5 cellular contexts compared by ENCODE assay signal in genomic region chr6:144923195-144923779, GRCh38.
DNase-seq lines count a peak whose midpoint lies in the region; ATAC-seq, FAIRE-seq and TF ChIP-seq lines count a peak whose summit lies in the region.
"Not testable (repeated sequence)": the region's sequence is repeated elsewhere in the genome, so short reads cannot be mapped to it uniquely, and the experiment has no call there.

No MANE protein-coding gene starts in this region.

- not testable (repeated sequence) for H3K9me3 ChIP-seq in HCT116 (ENCODE audit: control insufficient read depth in 1 of 2, insufficient read depth in 1 of 2, low read depth in 1 of 2, low read length in 2 of 2); PC-3 (ENCODE audit: low read length); RWPE2 (ENCODE audit: severe bottlenecking); astrocyte (ENCODE audit: insufficient read depth, low read depth, low read length)

- H3K9ac ChIP-seq in HCT116 (ENCODE audit: low read length) = peak overlapping the region; percentile 80
- peak overlapping the region; percentile 72 for H3K9ac ChIP-seq in PC-3 (ENCODE audit: low read length)
- not testable (repeated sequence) for H3K9ac ChIP-seq in astrocyte (ENCODE audit: low read length)

- not testable (repeated sequence) for TF ChIP-seq RAD21 in HCT116 (IDR thresholded peaks at IDR 0.05; ENCODE audit: low read depth)

- H3K9me3 Mint-ChIP-seq in astrocyte (ENCODE audit: unreplicated experiment); stimulated activated effector memory CD8-positive, alpha-beta T cell treated with anti-CD3 and anti-CD28 coated beads, Interleukin-12 subunit alpha, Interleukin-12 subunit beta, amount 100 ng/mL, for 72 hours: not testable (repeated sequence)

- peak overlapping the region; percentile 51 to 69 for H3K4me3 ChIP-seq in HCT116 (replicated peaks in 1 of 2; ENCODE audit: low read depth in 1 of 2, low read length in 2 of 2)
- peak overlapping the region; percentile 43; the same call in 1 of the 2 replicates for H3K4me3 ChIP-seq in PC-3 (ENCODE audit: low read length)
- H3K4me3 ChIP-seq in RWPE2 (ENCODE audit: severe bottlenecking); astrocyte (ENCODE audit: insufficient read depth, low read depth, low read length): not testable (repeated sequence)

- H3K79me2 ChIP-seq in HCT116 (ENCODE audit: insufficient read depth, low read length) (peaks cover 72% of the 10 kb centered on the region), PC-3 (ENCODE audit: low read length) (peaks cover 15% of the 10 kb centered on the region)
- not testable (repeated sequence) for H3K79me2 ChIP-seq in astrocyte (ENCODE audit: insufficient read depth, low read length)

- H3K27ac ChIP-seq in HCT116 (ENCODE audit: low read depth, low read length) (peak overlapping the region; percentile 95), PC-3 (ENCODE audit: low read length) (peak overlapping the region; percentile 90), RWPE2 (ENCODE audit: poor library complexity, severe bottlenecking) (peak overlapping the region; percentile 10)
- H3K27ac ChIP-seq in astrocyte (ENCODE audit: low read depth, low read length) = not testable (repeated sequence)

- RAD21 ChIA-PET in HCT116 (lab: Charles Lee; ENCODE audit: low non-redundant PET in 1 of 2, low total read pairs in 2 of 2, uncharacterized antibody in 2 of 2, unreplicated experiment in 2 of 2) = not testable (repeated sequence)

- not testable (repeated sequence) for H3K27me3 Mint-ChIP-seq in astrocyte (ENCODE audit: low read depth, unreplicated experiment)

- H3K4me1 ChIP-seq in HCT116 (ENCODE audit: control insufficient read depth in 1 of 2, insufficient read depth in 2 of 2, low read length in 2 of 2) (peaks cover 36 to 72% of the 10 kb centered on the region in 2 experiments), PC-3 (ENCODE audit: insufficient read depth, low read length) (peaks cover 29% of the 10 kb centered on the region)
- H3K4me1 ChIP-seq in RWPE2 (ENCODE audit: insufficient read depth, poor library complexity, severe bottlenecking); astrocyte (ENCODE audit: insufficient read depth, low read length): not testable (repeated sequence)

- not testable (repeated sequence) for H3K9me2 ChIP-seq in HCT116 (ENCODE audit: insufficient read depth); PC-3 (replicated peaks; ENCODE audit: low read length)

- not testable (repeated sequence) for H3K36me3 Mint-ChIP-seq in astrocyte (ENCODE audit: low read depth, unreplicated experiment); stimulated activated effector memory CD8-positive, alpha-beta T cell treated with anti-CD3 and anti-CD28 coated beads, Interleukin-12 subunit alpha, Interleukin-12 subunit beta, amount 100 ng/mL, for 72 hours

- TF ChIP-seq POLR2A in HCT116 (IDR thresholded peaks at IDR 0.05; ENCODE audit: borderline replicate concordance, extremely low read depth, insufficient read depth, insufficient read length) = not testable (repeated sequence)

- not testable (repeated sequence) for TF ChIP-seq CTCF in HCT116 (IDR thresholded peaks at IDR 0.05 in 2 of 3, conservative IDR thresholded peaks at IDR 0.05 in 1 of 3; ENCODE audit: borderline replicate concordance in 1 of 3, insufficient read depth in 1 of 3, low read depth in 2 of 3, low read length in 2 of 3); PC-3 (conservative IDR thresholded peaks at IDR 0.05; ENCODE audit: low read depth, low read length); RWPE2 (IDR thresholded peaks at IDR 0.05; ENCODE audit: poor library complexity, severe bottlenecking); astrocyte (IDR thresholded peaks at IDR 0.05; ENCODE audit: insufficient read depth, low read depth, low read length)

- not testable (repeated sequence) for H4K20me1 ChIP-seq in HCT116 (ENCODE audit: insufficient read depth); PC-3 (ENCODE audit: low read length); astrocyte (ENCODE audit: insufficient read depth, low read length)

- not testable (repeated sequence) for ATAC-seq in HCT116; PC-3; RWPE2 (ENCODE audit: low read depth); stimulated activated effector memory CD8-positive, alpha-beta T cell treated with anti-CD3 and anti-CD28 coated beads, Interleukin-12 subunit alpha, Interleukin-12 subunit beta, amount 100 ng/mL, for 72 hours

- H3K4me3 Mint-ChIP-seq in astrocyte (ENCODE audit: unreplicated experiment); stimulated activated effector memory CD8-positive, alpha-beta T cell treated with anti-CD3 and anti-CD28 coated beads, Interleukin-12 subunit alpha, Interleukin-12 subunit beta, amount 100 ng/mL, for 72 hours: not testable (repeated sequence)

- H3K27ac Mint-ChIP-seq in astrocyte (ENCODE audit: unreplicated experiment) = peak overlapping the region; percentile 45
- peak overlapping the region; percentile 27 for H3K27ac Mint-ChIP-seq in stimulated activated effector memory CD8-positive, alpha-beta T cell treated with anti-CD3 and anti-CD28 coated beads, Interleukin-12 subunit alpha, Interleukin-12 subunit beta, amount 100 ng/mL, for 72 hours

- not testable (repeated sequence) for DNase-seq in HCT116 (ENCODE audit: low read depth, low spot score); RWPE2 (ENCODE audit: low spot score); astrocyte (ENCODE audit: low read depth); stimulated activated effector memory CD8-positive, alpha-beta T cell treated with anti-CD3 and anti-CD28 coated beads, Interleukin-12 subunit alpha, Interleukin-12 subunit beta, amount 100 ng/mL, for 72 hours (ENCODE audit: low spot score in 2 of 2)
- DNase-seq in PC-3 = peak; percentile 11

- BruUV-seq in HCT116 (replicated peaks; lab: Mats Ljungman, UMichigan); PC-3 (replicated peaks; lab: Mats Ljungman, UMichigan): not testable (repeated sequence)

- H3K27me3 ChIP-seq in HCT116 (ENCODE audit: insufficient read depth, low read length); PC-3 (ENCODE audit: low read length); RWPE2 (ENCODE audit: insufficient read depth, poor library complexity, severe bottlenecking); astrocyte (ENCODE audit: insufficient read depth, low read length): not testable (repeated sequence)

- peaks cover 0 to 24% of the 10 kb centered on the region in 2 experiments; a peak in 1 of 4 replicates for H3K36me3 ChIP-seq in HCT116 (ENCODE audit: control insufficient read depth in 1 of 2, insufficient read depth in 2 of 2, low read length in 2 of 2)
- H3K36me3 ChIP-seq in PC-3 (ENCODE audit: low read depth, low read length); RWPE2 (ENCODE audit: low read depth); astrocyte (ENCODE audit: insufficient read depth, low read length): not testable (repeated sequence)

- peaks cover 13% of the 10 kb centered on the region for H3K4me1 Mint-ChIP-seq in astrocyte (ENCODE audit: low read depth, unreplicated experiment)
- H3K4me1 Mint-ChIP-seq in stimulated activated effector memory CD8-positive, alpha-beta T cell treated with anti-CD3 and anti-CD28 coated beads, Interleukin-12 subunit alpha, Interleukin-12 subunit beta, amount 100 ng/mL, for 72 hours = not testable (repeated sequence)

- CTCF ChIA-PET in HCT116 (lab: Charles Lee); PC-3 (lab: Charles Lee): not testable (repeated sequence)

- POLR2A ChIA-PET in HCT116 (lab: Charles Lee) (interaction anchor here (0.8 to 1.4 kb wide), 2 partner anchors 11 to 275 kb away, joined by 3 to 5 read pairs; no protein-coding TSS in a partner anchor), PC-3 (lab: Charles Lee; ENCODE audit: unreplicated experiment) (interaction anchor here (1.2 kb wide), 1 partner anchor 26 kb away, joined by 6 read pairs; no protein-coding TSS in a partner anchor)

- H2AFZ ChIP-seq in HCT116 (ENCODE audit: low read depth, low read length, poor library complexity, severe bottlenecking); PC-3 (ENCODE audit: low read length); astrocyte (ENCODE audit: low read depth, low read length): not testable (repeated sequence)

- intact Hi-C loops in HCT116 (cut with micrococcal nuclease) = not testable (repeated sequence)
- intact Hi-C loops in PC-3 (cut with micrococcal nuclease) = loop anchor here (5.0 kb wide), 1 partner anchor 126 kb away; no protein-coding TSS in a partner anchor

- not testable (repeated sequence) for H3F3A ChIP-seq in PC-3 (ENCODE audit: low read length, unreplicated experiment)

- FAIRE-seq in astrocyte (lab: Jason Lieb, UNC) = not testable (repeated sequence)

- peak overlapping the region; percentile 75 for H3K4me2 ChIP-seq in HCT116 (ENCODE audit: low read length)
- H3K4me2 ChIP-seq in PC-3 (ENCODE audit: low read length) = peak overlapping the region; percentile 59
- not testable (repeated sequence) for H3K4me2 ChIP-seq in astrocyte (ENCODE audit: low read length)

TF ChIP-seq in HCT116, 20 proteins besides CTCF, POLR2A, EP300 and RAD21:
- TF ChIP-seq SP1 (IDR thresholded peaks at IDR 0.05; ENCODE audit: low read depth) = peak; percentile 68
- peak; percentile 66; the same call in 1 of the 2 replicates for TF ChIP-seq SIN3A (IDR thresholded peaks at IDR 0.05; ENCODE audit: low read depth)
- TF ChIP-seq JUND (IDR thresholded peaks at IDR 0.05) = peak; percentile 44; the same call in 1 of the 2 replicates
- peak; percentile 92 for TF ChIP-seq POLR2AphosphoS5 (IDR thresholded peaks at IDR 0.05; ENCODE audit: low read depth, low read length)
